9 cellular contexts compared by ENCODE assay signal in genomic region chr9:34522091-34522887, GRCh38. TPM values are rescaled to one million over a fixed set of nuclear protein-coding genes. Genes with fewer than 3 reads are reported as not detected.
A peak's percentile ranks its signal among the peaks of the same experiment; 100 is the strongest.
DNase-seq lines count a peak whose midpoint lies in the region; ATAC-seq, FAIRE-seq and TF ChIP-seq lines count a peak whose summit lies in the region.
"Had no signal": no experiment of that assay in that cellular context is flagged by ENCODE, and none has a peak within 500 bp of the region (broad histone marks: within the 10 kb centered on the region; RNA-seq: fewer than 3 reads in every experiment).

No MANE protein-coding gene starts in this region.

- TF ChIP-seq CTCF in RWPE2 (IDR thresholded peaks at IDR 0.05; ENCODE audit: poor library complexity, severe bottlenecking) = no peak
- no peak for TF ChIP-seq CTCF in fibroblast of pulmonary artery (IDR thresholded peaks at IDR 0.05; ENCODE audit: low read length, missing control alignments)
- TF ChIP-seq CTCF in prostate gland (IDR thresholded peaks at IDR 0.05) = no peak

- H3K9me3 ChIP-seq in GM23248 (ENCODE audit: low read depth) = no peaks in the 10 kb centered on the region
- no peaks in the 10 kb centered on the region for H3K9me3 ChIP-seq in RWPE2 (ENCODE audit: severe bottlenecking)
- H3K9me3 ChIP-seq in prostate gland = no peaks in the 10 kb centered on the region

- intact Hi-C loops in prostate gland (cut with DNase I) = loop anchor here (2.0 kb wide), 1 partner anchor 19 kb away; no protein-coding TSS in a partner anchor

- H3K4me1 ChIP-seq in GM23248 (ENCODE audit: insufficient read depth) = no peaks in the 10 kb centered on the region
- H3K4me1 ChIP-seq in RWPE2 (ENCODE audit: insufficient read depth, poor library complexity, severe bottlenecking) = no peaks in the 10 kb centered on the region
- H3K4me1 ChIP-seq in prostate gland (replicated peaks) = no peaks in the 10 kb centered on the region

- peak overlapping the region; percentile 84 for H3K4me2 ChIP-seq in GM23248 (ENCODE audit: unreplicated experiment)

- no peak overlapping the region for H3K27ac ChIP-seq in GM23248
- H3K27ac ChIP-seq in RWPE2 (ENCODE audit: poor library complexity, severe bottlenecking) = no peak overlapping the region
- H3K27ac ChIP-seq in prostate gland = peak overlapping the region; percentile 37 to 57

- no peaks in the 10 kb centered on the region for H3F3A ChIP-seq in GM23248 (ENCODE audit: insufficient read depth)

- peak overlapping the region; percentile 84 for H2AFZ ChIP-seq in GM23248

- H3K9me2 ChIP-seq in GM23248 (ENCODE audit: insufficient read depth) = no peaks in the 10 kb centered on the region

- peak overlapping the region; percentile 73 for H3K4me3 ChIP-seq in GM23248
- peak overlapping the region; percentile 29 for H3K4me3 ChIP-seq in RWPE2 (ENCODE audit: severe bottlenecking)
- peak overlapping the region; percentile 33 for H3K4me3 ChIP-seq in fibroblast of pulmonary artery (replicated peaks; ENCODE audit: low read depth, low read length)
- H3K4me3 ChIP-seq in prostate gland = peak overlapping the region; percentile 41 to 54

- ATAC-seq in RWPE2 (ENCODE audit: low read depth) (no peak), GM21528 (IDR thresholded peaks at IDR 0.05; ENCODE audit: low FRiP score, unreplicated experiment) (no peak)

- DNase-seq in GM23248 (peak; percentile 12), RWPE2 (ENCODE audit: low spot score) (peak; percentile 53), fibroblast of pulmonary artery (ENCODE audit: low read depth) (no peak), prostate gland (ENCODE audit: low spot score) (no peak), H54 (ENCODE audit: insufficient read length, low spot score) (no peak), iPS-NIHi7 (ENCODE audit: extremely low spot score) (no peak), occipital lobe (lab: John Stamatoyannopoulos, UW) (no peak)

- in situ Hi-C loops in GM23248 (cut with MboI) = loop anchor here (25.0 kb wide), 1 partner anchor 90 kb away; the partner anchor contains the start of genes DCTN3 and RPP25L

- H3K27me3 ChIP-seq in GM23248 (replicated peaks; ENCODE audit: insufficient read depth) (peaks cover 28% of the 10 kb centered on the region), RWPE2 (ENCODE audit: insufficient read depth, poor library complexity, severe bottlenecking) (no peaks in the 10 kb centered on the region), prostate gland (replicated peaks; ENCODE audit: insufficient read depth) (no peaks in the 10 kb centered on the region)

- no peak for TF ChIP-seq POLR2A in prostate gland (IDR thresholded peaks at IDR 0.05)
- TF ChIP-seq POLR2A in H54 (IDR thresholded peaks at IDR 0.05; ENCODE audit: low read depth, low read length) = no peak

- WGBS in GM23248 (ENCODE audit: low coverage in 1 of 2, low lambda C conversion rate in 2 of 2, missing lambda C conversion rate in 2 of 2), 2 experiments = 7% methylated on average over 24 to 27 of the region's 31 CpGs
- 22% methylated on average over 30 of the region's 31 CpGs for WGBS in prostate gland

- H3K79me2 ChIP-seq in GM23248 (ENCODE audit: insufficient read depth) = no peaks in the 10 kb centered on the region

- H4K20me1 ChIP-seq in GM23248 (ENCODE audit: insufficient read depth) = no peaks in the 10 kb centered on the region

- no peak for FAIRE-seq in H54 (lab: Jason Lieb, UNC)
- FAIRE-seq: TTC549 had no signal

- H3K9ac ChIP-seq in GM23248 = peak overlapping the region; percentile 69

- no peaks in the 10 kb centered on the region for H3K36me3 ChIP-seq in GM23248 (ENCODE audit: low read depth)
- H3K36me3 ChIP-seq in RWPE2 (ENCODE audit: low read depth) = no peaks in the 10 kb centered on the region
- H3K36me3 ChIP-seq in prostate gland = no peaks in the 10 kb centered on the region

RNA-seq across cellular contexts. Expression of gene ENHO, which starts 0.5 kb away (rescaled TPM):
- total RNA-seq in GM23248 (2014; rRNA removed; shearing (Covaris generic)) = not detected in 2 replicates
- polyA plus RNA-seq in GM23248 (2016; fragmentation: Nextera tagmentation; extraction: Ambion mirVana) = 0.35 TPM in 1 of 2 replicates, not detected in the other
- 10 to 100 TPM; 20.9 to 28.2 TPM for total RNA-seq in prostate gland
- total RNA-seq in occipital lobe = 37.6 TPM

Comparison
In these comparisons a context has a peak if more than half of its experiments do, and no peak if none do; other contexts are left out.
1. DNase-seq: peak in GM23248 (single experiment) and RWPE2 (single experiment); none in fibroblast of pulmonary artery (single experiment), prostate gland (single experiment), H54 (single experiment), iPS-NIHi7 (single experiment) and occipital lobe (single experiment).
2. H3K27ac ChIP-seq: peak in prostate gland (2 of 2); none in GM23248 (single experiment) and RWPE2 (single experiment).
3. RNA of gene ENHO, which starts 0.5 kb away (total RNA-seq): 37.6 TPM in occipital lobe (single experiment) and 20.9 to 28.2 TPM in prostate gland; not detected in GM23248; every median in the first group is over 10 times any median in the second.
4. Peak in every context shown above with its lines, with median percentiles within 50 percentile points of each other: H3K4me3 ChIP-seq.